In genomic region chr9:108786756-108787663, GRCh38 we compare ENCODE assay signal across 11 cellular contexts.
DNase-seq lines count a peak whose midpoint lies in the region; ATAC-seq and TF ChIP-seq lines count a peak whose summit lies in the region.
"Had no signal": no experiment of that assay in that cellular context is flagged by ENCODE, and none has a peak within 500 bp of the region (broad histone marks: within the 10 kb centered on the region; RNA-seq: fewer than 3 reads in every experiment).

No MANE protein-coding gene starts in this region.

- no peaks in the 10 kb centered on the region for H3K36me3 ChIP-seq in esophagus squamous epithelium
- H3K36me3 ChIP-seq in psoas muscle (ENCODE audit: insufficient read depth in 1 of 2, low read depth in 1 of 2): no peaks in the 10 kb centered on the region

- peak in 3 of 4 donors; percentile 36 to 51 (median 51) for ATAC-seq in psoas muscle
- no peak for ATAC-seq in GM18867 (IDR thresholded peaks at IDR 0.05; ENCODE audit: unreplicated experiment)
- ATAC-seq in HG03108 (IDR thresholded peaks at IDR 0.05; ENCODE audit: unreplicated experiment): no peak
- ATAC-seq: activated CD8-positive, alpha-beta memory T cell treated with anti-CD3 and anti-CD28 coated beads, Interleukin-2, amount 10 ng/mL, durations not matched to agents 7 days and 5 days; effector memory CD8-positive, alpha-beta T cell; Panc1 had no signal

- TF ChIP-seq CTCF in esophagus squamous epithelium (IDR thresholded peaks at IDR 0.05) (peak in 1 of 6 experiments; percentile 21), psoas muscle (IDR thresholded peaks at IDR 0.05) (no peak)

- in situ Hi-C loops in KBM-7 (cut with MboI; ENCODE audit: low pct_unique_long_range_greater_than_20kb, low sequenced_read_pairs): no loop called here

- peaks cover 0 to under 1% (median 0%) of the 10 kb centered on the region in 3 donors for H3K9me3 ChIP-seq in esophagus squamous epithelium
- no peaks in the 10 kb centered on the region for H3K9me3 ChIP-seq in psoas muscle

- WGBS in esophagus squamous epithelium, 2 donors: 26 to 40% methylated on average over 5 of the region's 5 CpGs
- WGBS in psoas muscle, 3 donors: 56 to 80% (median 62%) methylated on average over 5 of the region's 5 CpGs

- H3K27ac ChIP-seq in esophagus squamous epithelium (peak overlapping the region; percentile 78 to 93 (median 86)), psoas muscle (no peak overlapping the region)

- no peak for TF ChIP-seq POLR2A in esophagus squamous epithelium (IDR thresholded peaks at IDR 0.05)

- DNase-seq in GM04503 (ENCODE audit: low read depth) (peak; percentile 16), NCI-H524 treated with DMSO at 0.1 percent for 48 hours (lab: John Stamatoyannopoulos, UW) (peak; percentile 82), esophagus squamous epithelium (lab: John Stamatoyannopoulos, UW) (no peak), psoas muscle (no peak), DMS53 treated with DMSO at 0.1 percent for 48 hours (lab: John Stamatoyannopoulos, UW; ENCODE audit: unreplicated experiment) (no peak), KBM-7 (no peak)
- DNase-seq: activated CD8-positive, alpha-beta memory T cell treated with anti-CD3 and anti-CD28 coated beads, Interleukin-2, amount 10 ng/mL, durations not matched to agents 7 days and 5 days; effector memory CD8-positive, alpha-beta T cell had no signal

- peaks cover 0 to 35% (median 14%) of the 10 kb centered on the region in 3 donors for H3K4me1 ChIP-seq in esophagus squamous epithelium
- peaks cover 26% of the 10 kb centered on the region for H3K4me1 ChIP-seq in psoas muscle

- intact Hi-C loops in esophagus squamous epithelium (cut with DNase I): no loop called here
- intact Hi-C loops in psoas muscle (cut with DNase I): no loop called here

- H3K4me3 ChIP-seq in esophagus squamous epithelium: peak overlapping the region in 2 of 4 donors; percentile 15 to 22
- no peak overlapping the region for H3K4me3 ChIP-seq in psoas muscle

- no peaks in the 10 kb centered on the region for H3K27me3 ChIP-seq in esophagus squamous epithelium
- H3K27me3 ChIP-seq in psoas muscle (ENCODE audit: insufficient read depth in 3 of 3, low read length in 2 of 3): no peaks in the 10 kb centered on the region

Comparison
In these comparisons a context has a peak if more than half of its experiments do, and no peak if none do; other contexts are left out.
1. DNase-seq: peak in GM04503 (single experiment) and NCI-H524 treated with DMSO at 0.1 percent for 48 hours (single experiment); none in esophagus squamous epithelium (single experiment), psoas muscle (0 of 2), DMS53 treated with DMSO at 0.1 percent for 48 hours (single experiment) and KBM-7 (single experiment).
2. ATAC-seq: peak in psoas muscle (3 of 4); none in GM18867 (single experiment) and HG03108 (single experiment).